15 cellular contexts compared by ENCODE assay signal in genomic region chr6:28215425-28215824, GRCh38. TPM values are rescaled to one million over a fixed set of nuclear protein-coding genes. Genes with fewer than 3 reads are reported as not detected.
DNase-seq lines count a peak whose midpoint lies in the region; ATAC-seq, FAIRE-seq and TF ChIP-seq lines count a peak whose summit lies in the region.
"Had no signal": no experiment of that assay in that cellular context is flagged by ENCODE, and none has a peak within 500 bp of the region (broad histone marks: within the 10 kb centered on the region; RNA-seq: fewer than 3 reads in every experiment).

No MANE protein-coding gene starts in this region.

- H3K9me3 ChIP-seq in astrocyte (ENCODE audit: insufficient read depth, low read depth, low read length), result no peaks in the 10 kb centered on the region
- H3K9me3 ChIP-seq: body of pancreas, gastrocnemius medialis had no signal

- H3K9ac ChIP-seq in astrocyte (ENCODE audit: low read length), result no peak overlapping the region

- H3K9me2 ChIP-seq in GM23338 (ENCODE audit: insufficient read depth), result no peaks in the 10 kb centered on the region

- FAIRE-seq in astrocyte (lab: Jason Lieb, UNC), result no peak

- H3K4me1 ChIP-seq in GM23338 (ENCODE audit: insufficient read depth) (peaks cover 30% of the 10 kb centered on the region), astrocyte (ENCODE audit: insufficient read depth, low read length) (peaks cover 3% of the 10 kb centered on the region)

- TF ChIP-seq CTCF in AG10803 (conservative IDR thresholded peaks at IDR 0.05; ENCODE audit: low read length) (no peak), GM23338 (conservative IDR thresholded peaks at IDR 0.05; ENCODE audit: low read depth in 2 of 2) (no peak), astrocyte (IDR thresholded peaks at IDR 0.05; ENCODE audit: insufficient read depth, low read depth, low read length) (no peak), GM20000 (IDR thresholded peaks at IDR 0.05; ENCODE audit: extremely low read depth, missing control alignments) (no peak)

- no peak for ATAC-seq in GM23338
- ATAC-seq in GM19452 (IDR thresholded peaks at IDR 0.05; ENCODE audit: unreplicated experiment), result no peak
- ATAC-seq in HG03097 (IDR thresholded peaks at IDR 0.05; ENCODE audit: low FRiP score, unreplicated experiment), result no peak
- ATAC-seq: activated CD8-positive, alpha-beta T cell treated with anti-CD3 and anti-CD28 coated beads for 36 hours; body of pancreas; gastrocnemius medialis had no signal

- H3K4me1 Mint-ChIP-seq in GM23338, result peaks cover 24% of the 10 kb centered on the region
- no peaks in the 10 kb centered on the region for H3K4me1 Mint-ChIP-seq in astrocyte (ENCODE audit: low read depth, unreplicated experiment)

- H3K4me3 ChIP-seq in AG10803 (ENCODE audit: low read length) (peak overlapping the region; percentile 4; the same call in 1 of the 2 replicates), GM23338 (peak overlapping the region; percentile 26; the same call in 1 of the 2 replicates), astrocyte (ENCODE audit: insufficient read depth, low read depth, low read length) (no peak overlapping the region)
- H3K4me3 ChIP-seq: body of pancreas, gastrocnemius medialis had no signal

- DNase-seq in AG10803 (ENCODE audit: low read depth), result peak; percentile 31
- peak; percentile 34 for DNase-seq in GM23338 (ENCODE audit: low spot score)
- no peak for DNase-seq in astrocyte (ENCODE audit: low read depth)
- peak; percentile 16 for DNase-seq in iris pigment epithelial cell (ENCODE audit: low read depth)
- no peak for DNase-seq in GM20000 (ENCODE audit: low spot score)
- DNase-seq in substantia nigra (lab: John Stamatoyannopoulos, UW), result no peak
- DNase-seq: activated CD8-positive, alpha-beta T cell treated with anti-CD3 and anti-CD28 coated beads for 36 hours; activated effector memory CD4-positive, alpha-beta T cell treated with Interleukin-2 at 50 U/mL for 16 hours; body of pancreas; effector CD4-positive, alpha-beta T cell; gastrocnemius medialis; immature natural killer cell had no signal

- H3K79me2 ChIP-seq in GM23338 (replicated peaks; ENCODE audit: insufficient read depth), result no peaks in the 10 kb centered on the region
- H3K79me2 ChIP-seq in astrocyte (ENCODE audit: insufficient read depth, low read length), result no peaks in the 10 kb centered on the region

- H2AFZ ChIP-seq in GM23338 (no peak overlapping the region), astrocyte (ENCODE audit: low read depth, low read length) (no peak overlapping the region)

- H3K36me3 Mint-ChIP-seq in GM23338 (ENCODE audit: low read depth), result no peaks in the 10 kb centered on the region
- peaks cover 2% of the 10 kb centered on the region for H3K36me3 Mint-ChIP-seq in astrocyte (ENCODE audit: low read depth, unreplicated experiment)

- H3K9me3 Mint-ChIP-seq in GM23338 (peaks cover 3% of the 10 kb centered on the region; the same call in 2 of the 3 replicates), astrocyte (ENCODE audit: unreplicated experiment) (no peaks in the 10 kb centered on the region)
- H3K9me3 Mint-ChIP-seq: activated CD8-positive, alpha-beta T cell treated with anti-CD3 and anti-CD28 coated beads for 36 hours had no signal

- H3K27ac Mint-ChIP-seq in GM23338 (no peak overlapping the region), astrocyte (ENCODE audit: unreplicated experiment) (peak overlapping the region; percentile 14)
- H3K27ac Mint-ChIP-seq: activated CD8-positive, alpha-beta T cell treated with anti-CD3 and anti-CD28 coated beads for 36 hours; immature natural killer cell had no signal

- H3K27me3 Mint-ChIP-seq in GM23338 (ENCODE audit: insufficient read depth, low read depth, poor library complexity) (peaks cover 37% of the 10 kb centered on the region), astrocyte (ENCODE audit: low read depth, unreplicated experiment) (peaks cover 23% of the 10 kb centered on the region)

- 0 out of 2 replicates have a peak, but pooled peaks cover 4% of the 10 kb centered on the region for H3F3A ChIP-seq in GM23338 (replicated peaks; ENCODE audit: low read depth)

- H3K27ac ChIP-seq in GM23338 (ENCODE audit: low read depth) (no peak overlapping the region), astrocyte (ENCODE audit: low read depth, low read length) (no peak overlapping the region), substantia nigra (ENCODE audit: low read depth, low read length, poor library complexity, severe bottlenecking) (no peak overlapping the region)
- H3K27ac ChIP-seq: body of pancreas, gastrocnemius medialis had no signal

- H3K36me3 ChIP-seq in GM23338 (ENCODE audit: insufficient read depth) (no peaks in the 10 kb centered on the region), astrocyte (ENCODE audit: insufficient read depth, low read length) (no peaks in the 10 kb centered on the region)
- H3K36me3 ChIP-seq: gastrocnemius medialis had no signal

- H4K20me1 ChIP-seq in GM23338 (replicated peaks; ENCODE audit: insufficient read depth) (no peaks in the 10 kb centered on the region; the same call in 1 of the 2 replicates), astrocyte (ENCODE audit: insufficient read depth, low read length) (no peaks in the 10 kb centered on the region)

- H3K4me3 Mint-ChIP-seq in GM23338 (peak overlapping the region; percentile 25), astrocyte (ENCODE audit: unreplicated experiment) (no peak overlapping the region)
- H3K4me3 Mint-ChIP-seq: activated CD8-positive, alpha-beta T cell treated with anti-CD3 and anti-CD28 coated beads for 36 hours; immature natural killer cell had no signal

- H3K27me3 ChIP-seq in GM23338 (ENCODE audit: insufficient read depth) (peaks cover 75% of the 10 kb centered on the region), astrocyte (ENCODE audit: insufficient read depth, low read length) (peaks cover 21% of the 10 kb centered on the region)

- H3K4me2 ChIP-seq in GM23338, result peak overlapping the region; percentile 67
- H3K4me2 ChIP-seq in astrocyte (ENCODE audit: low read length), result peak overlapping the region; percentile 14

TF ChIP-seq in GM23338, 12 proteins besides CTCF, POLR2A, EP300 and RAD21 (continues in another document):
- TF ChIP-seq ZNF331 (CRISPR knock-in tag; IDR thresholded peaks at IDR 0.05; ENCODE audit: low read depth), result no peak
- TF ChIP-seq STAT1 (IDR thresholded peaks at IDR 0.05; ENCODE audit: unreplicated experiment), result no peak
- TF ChIP-seq, protein P1, sequence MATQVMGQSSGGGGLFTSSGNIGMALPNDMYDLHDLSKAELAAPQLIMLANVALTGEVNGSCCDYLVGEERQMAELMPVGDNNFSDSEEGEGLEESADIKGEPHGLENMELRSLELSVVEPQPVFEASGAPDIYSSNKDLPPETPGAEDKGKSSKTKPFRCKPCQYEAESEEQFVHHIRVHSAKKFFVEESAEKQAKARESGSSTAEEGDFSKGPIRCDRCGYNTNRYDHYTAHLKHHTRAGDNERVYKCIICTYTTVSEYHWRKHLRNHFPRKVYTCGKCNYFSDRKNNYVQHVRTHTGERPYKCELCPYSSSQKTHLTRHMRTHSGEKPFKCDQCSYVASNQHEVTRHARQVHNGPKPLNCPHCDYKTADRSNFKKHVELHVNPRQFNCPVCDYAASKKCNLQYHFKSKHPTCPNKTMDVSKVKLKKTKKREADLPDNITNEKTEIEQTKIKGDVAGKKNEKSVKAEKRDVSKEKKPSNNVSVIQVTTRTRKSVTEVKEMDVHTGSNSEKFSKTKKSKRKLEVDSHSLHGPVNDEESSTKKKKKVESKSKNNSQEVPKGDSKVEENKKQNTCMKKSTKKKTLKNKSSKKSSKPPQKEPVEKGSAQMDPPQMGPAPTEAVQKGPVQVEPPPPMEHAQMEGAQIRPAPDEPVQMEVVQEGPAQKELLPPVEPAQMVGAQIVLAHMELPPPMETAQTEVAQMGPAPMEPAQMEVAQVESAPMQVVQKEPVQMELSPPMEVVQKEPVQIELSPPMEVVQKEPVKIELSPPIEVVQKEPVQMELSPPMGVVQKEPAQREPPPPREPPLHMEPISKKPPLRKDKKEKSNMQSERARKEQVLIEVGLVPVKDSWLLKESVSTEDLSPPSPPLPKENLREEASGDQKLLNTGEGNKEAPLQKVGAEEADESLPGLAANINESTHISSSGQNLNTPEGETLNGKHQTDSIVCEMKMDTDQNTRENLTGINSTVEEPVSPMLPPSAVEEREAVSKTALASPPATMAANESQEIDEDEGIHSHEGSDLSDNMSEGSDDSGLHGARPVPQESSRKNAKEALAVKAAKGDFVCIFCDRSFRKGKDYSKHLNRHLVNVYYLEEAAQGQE (IDR thresholded peaks at IDR 0.05; ENCODE audit: unreplicated experiment), result no peak
- TF ChIP-seq CREB1 (CRISPR knock-in tag; IDR thresholded peaks at IDR 0.05; ENCODE audit: low read depth), result no peak

RNA-seq across cellular contexts. Expression of gene ZSCAN9, which starts 9.7 kb away (rescaled TPM):
- total RNA-seq in GM23338 (2014; rRNA removed; shearing (Covaris generic)), result 10.9 and 11.9 TPM in 2 replicates
- 10.0 and 10.9 TPM in 2 replicates for polyA plus RNA-seq in GM23338 (2016; fragmentation: Nextera tagmentation; extraction: Ambion mirVana)
- 14.7 and 16.9 TPM in 2 replicates for total RNA-seq in astrocyte

RNA-seq across cellular contexts. Expression of gene ZKSCAN4, which starts 36.6 kb away (rescaled TPM):
- 5.7 and 5.9 TPM in 2 replicates for total RNA-seq in GM23338 (2014; rRNA removed; shearing (Covaris generic))
- polyA plus RNA-seq in GM23338 (2016; fragmentation: Nextera tagmentation; extraction: Ambion mirVana), result 2.8 and 3.1 TPM in 2 replicates
- 3.9 TPM in 2 replicates for total RNA-seq in astrocyte

RNA-seq across cellular contexts. Expression of gene NKAPL, which starts 43.7 kb away (rescaled TPM):
- total RNA-seq in GM23338 (2014; rRNA removed; shearing (Covaris generic)), result 0.16 and 1.6 TPM in 2 replicates
- polyA plus RNA-seq in GM23338 (2016; fragmentation: Nextera tagmentation; extraction: Ambion mirVana), result 2.9 and 3.2 TPM in 2 replicates
- total RNA-seq in astrocyte, result not detected in 2 replicates
- total RNA-seq: activated CD8-positive, alpha-beta T cell treated with anti-CD3 and anti-CD28 coated beads for 36 hours; osteocyte had no signal

RNA-seq across cellular contexts. Expression of gene ZSCAN26, which starts 51.5 kb away (rescaled TPM):
- 10.2 and 13.0 TPM in 2 replicates for total RNA-seq in GM23338 (2014; rRNA removed; shearing (Covaris generic))
- 3.5 and 6.5 TPM in 2 replicates for polyA plus RNA-seq in GM23338 (2016; fragmentation: Nextera tagmentation; extraction: Ambion mirVana)
- 12.0 and 15.9 TPM in 2 replicates for total RNA-seq in astrocyte

Comparison
In these comparisons a context has a peak if more than half of its experiments do, and no peak if none do; other contexts are left out.
1. DNase-seq: peak in AG10803 (single experiment), GM23338 (single experiment) and iris pigment epithelial cell (single experiment); none in astrocyte (single experiment), GM20000 (single experiment) and substantia nigra (0 of 49).